8 cellular contexts compared by ENCODE assay signal in the genomic region with DNA sequence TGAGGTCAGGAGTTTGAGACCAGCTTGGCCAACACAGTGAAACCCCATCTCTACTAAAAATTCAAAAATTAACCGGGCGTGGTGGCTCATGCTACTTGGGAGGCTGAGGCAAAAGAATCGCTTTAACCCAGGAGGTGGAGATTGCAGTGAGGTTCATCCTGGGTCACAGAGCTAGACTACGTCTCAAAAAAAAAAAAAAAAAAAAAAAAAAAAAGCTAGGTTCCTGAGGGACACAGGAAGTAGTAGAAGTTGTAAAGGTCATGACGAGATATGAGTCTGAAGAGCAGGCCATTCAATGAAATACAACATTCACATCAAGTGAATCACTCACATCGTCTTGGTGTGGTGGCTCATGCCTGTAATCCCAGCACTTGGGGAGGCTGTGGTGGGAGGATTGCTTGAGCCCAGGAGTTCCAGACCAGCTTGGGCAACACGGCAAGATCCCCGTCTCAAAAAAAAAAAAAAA. TPM values are rescaled to one million over a fixed set of nuclear protein-coding genes. Genes with fewer than 3 reads are reported as not detected.
DNase-seq lines count a peak whose midpoint lies in the region; ATAC-seq and TF ChIP-seq lines count a peak whose summit lies in the region.
"Not testable (repeated sequence)": the region's sequence is repeated elsewhere in the genome, so short reads cannot be mapped to it uniquely, and the experiment has no call there.

No MANE protein-coding gene starts in this region.

- H3K27ac ChIP-seq in RWPE1: peak overlapping the region; percentile 91
- peak overlapping the region; percentile 91 to 96 for H3K27ac ChIP-seq in prostate gland
- H3K27ac ChIP-seq in aorta (ENCODE audit: low read depth in 1 of 2, low read length in 2 of 2): not testable (repeated sequence)

- CTCF ChIA-PET in RWPE1 (lab: Yijun Ruan, JAX): interaction anchor here (0.6 kb wide), 1 partner anchor 615 kb away, joined by 3 read pairs; no protein-coding TSS in a partner anchor

- in situ Hi-C loops in G401 (cut with HindIII; ENCODE audit: low sequenced_read_pairs): not testable (repeated sequence)

- DNase-seq in G401 (ENCODE audit: low spot score) (peak; percentile 2), RWPE1 (ENCODE audit: low spot score) (peak; percentile 76), epithelial cell of esophagus (ENCODE audit: low read depth) (peak; percentile 83), kidney epithelial cell (ENCODE audit: low read depth) (peak; percentile 65)
- DNase-seq in Jurkat, Clone E6-1 (ENCODE audit: low read depth, low spot score): peak; percentile 20
- DNase-seq in prostate gland (ENCODE audit: low spot score); aorta: not testable (repeated sequence)

- TF ChIP-seq CTCF in RWPE1 (conservative IDR thresholded peaks at IDR 0.05; ENCODE audit: low read depth); epithelial cell of esophagus (IDR thresholded peaks at IDR 0.05; ENCODE audit: insufficient read depth, low read depth, low read length, missing control alignments); kidney epithelial cell (IDR thresholded peaks at IDR 0.05; ENCODE audit: insufficient read depth, low read length, poor library complexity, severe bottlenecking); prostate gland (IDR thresholded peaks at IDR 0.05): not testable (repeated sequence)

- POLR2A ChIA-PET in RWPE1 (lab: Yijun Ruan, JAX; ENCODE audit: low non-redundant PET): interaction anchor here (0.6 to 1.2 kb wide), 3 partner anchors 26 to 30 kb away, joined by 3 to 13 read pairs (median 8); a partner anchor contains a TSS

- peak; percentile 54 for ATAC-seq in activated T-helper 17 cell treated with anti-CD3 and anti-CD28 coated beads, Interleukin-2, amount 50 U/mL, for 72 hours (replicated peaks)
- ATAC-seq in aorta (ENCODE audit: low FRiP score): peak; percentile 27

- peak overlapping the region; percentile 97 for H3K4me3 ChIP-seq in Jurkat, Clone E6-1 (ENCODE audit: low read length)
- peak overlapping the region; percentile 90 for H3K4me3 ChIP-seq in epithelial cell of esophagus (ENCODE audit: low read length)
- H3K4me3 ChIP-seq in kidney epithelial cell (ENCODE audit: low read depth, low read length): peak overlapping the region; percentile 70
- H3K4me3 ChIP-seq in prostate gland: peak overlapping the region; percentile 92 to 95
- H3K4me3 ChIP-seq in aorta (ENCODE audit: low read length in 2 of 2): peak overlapping the region; percentile 91 to 96

- H3K27ac Mint-ChIP-seq in activated T-helper 17 cell treated with anti-CD3 and anti-CD28 coated beads, Interleukin-2, amount 50 U/mL, for 72 hours: peak overlapping the region; percentile 98

- not testable (repeated sequence) for H3K27me3 Mint-ChIP-seq in activated T-helper 17 cell treated with anti-CD3 and anti-CD28 coated beads, Interleukin-2, amount 50 U/mL, for 72 hours

- not testable (repeated sequence) for H3K36me3 ChIP-seq in kidney epithelial cell (ENCODE audit: control insufficient read depth, insufficient read depth, low read length); prostate gland; aorta (ENCODE audit: control insufficient read depth in 1 of 2, insufficient read depth in 2 of 2, low read length in 1 of 2)

- 12% methylated on average over 8 of the region's 8 CpGs for WGBS in prostate gland
- 12 to 16% methylated on average over 8 of the region's 8 CpGs for WGBS in aorta, 2 donors

- intact Hi-C loops in prostate gland (cut with DNase I) (loop anchor here (5.0 kb wide), 1 partner anchor 34 kb away; no protein-coding TSS in a partner anchor), aorta (cut with DNase I) (loop anchor here in 1 of 2 donors (2.0 to 5.0 kb wide), 2 partner anchors 30 to 39 kb away; a partner anchor contains a TSS)

- not testable (repeated sequence) for TF ChIP-seq POLR2A in prostate gland (IDR thresholded peaks at IDR 0.05)

- H3K4me3 Mint-ChIP-seq in activated T-helper 17 cell treated with anti-CD3 and anti-CD28 coated beads, Interleukin-2, amount 50 U/mL, for 72 hours: peak overlapping the region; percentile 98

- peaks cover 74% of the 10 kb centered on the region for H3K36me3 Mint-ChIP-seq in activated T-helper 17 cell treated with anti-CD3 and anti-CD28 coated beads, Interleukin-2, amount 50 U/mL, for 72 hours (ENCODE audit: low read depth)

- not testable (repeated sequence) for H3K4me1 ChIP-seq in prostate gland (replicated peaks); aorta (ENCODE audit: control insufficient read depth in 1 of 2, insufficient read depth in 2 of 2, low read length in 2 of 2)

- not testable (repeated sequence) for H3K9me3 Mint-ChIP-seq in activated T-helper 17 cell treated with anti-CD3 and anti-CD28 coated beads, Interleukin-2, amount 50 U/mL, for 72 hours

- H3K9me3 ChIP-seq in prostate gland; aorta (ENCODE audit: control insufficient read depth, low read length): not testable (repeated sequence)

- peaks cover 14% of the 10 kb centered on the region for H3K4me1 Mint-ChIP-seq in activated T-helper 17 cell treated with anti-CD3 and anti-CD28 coated beads, Interleukin-2, amount 50 U/mL, for 72 hours

- H3K27me3 ChIP-seq in kidney epithelial cell (ENCODE audit: control insufficient read depth, insufficient read depth, low read length); prostate gland (replicated peaks; ENCODE audit: insufficient read depth); aorta (ENCODE audit: control insufficient read depth in 1 of 2, insufficient read depth in 2 of 2, low read length in 1 of 2): not testable (repeated sequence)

RNA-seq across cellular contexts. Expression of a gene that starts 1.1 kb away (rescaled TPM):
- total RNA-seq in G401 (2014; rRNA removed; shearing (Covaris generic)): 23.8 and 51.6 TPM in 2 replicates
- 221 TPM for polyA plus RNA-seq in Jurkat, Clone E6-1 (2012; ENCODE audit: insufficient read depth, insufficient read length)
- total RNA-seq in activated T-helper 17 cell treated with anti-CD3 and anti-CD28 coated beads, Interleukin-2, amount 50 U/mL, for 72 hours: 100 to 1,000 TPM; 125 to 162 TPM
- total RNA-seq in kidney epithelial cell (75.5 and 76.9 TPM in 2 replicates), prostate gland (10 to 100 TPM; 41.4 to 46.9 TPM), aorta (10 to 100 TPM; 84.6 to 88.1 TPM)
- 10 to 100 TPM; 30.7 to 31.9 TPM for polyA plus RNA-seq in aorta

RNA-seq across cellular contexts. Expression of a gene that starts 30.3 kb away (rescaled TPM):
- total RNA-seq in G401 (2014; rRNA removed; shearing (Covaris generic)): 152 and 224 TPM in 2 replicates
- 320 TPM for polyA plus RNA-seq in Jurkat, Clone E6-1 (2012; ENCODE audit: insufficient read depth, insufficient read length)
- 100 to 1,000 TPM; 284 to 360 TPM for total RNA-seq in activated T-helper 17 cell treated with anti-CD3 and anti-CD28 coated beads, Interleukin-2, amount 50 U/mL, for 72 hours
- total RNA-seq in kidney epithelial cell: 74.0 and 88.5 TPM in 2 replicates
- total RNA-seq in prostate gland: 10 to 100 TPM; 33.2 to 43.3 TPM
- 10 to 100 TPM; 24.7 to 28.6 TPM for total RNA-seq in aorta
- 10 to 100 TPM in 1 of 2 donors, 1 to 10 TPM in 1; 7.6 to 11.7 TPM for polyA plus RNA-seq in aorta

RNA-seq across cellular contexts. Expression of a gene that starts 30.9 kb away (rescaled TPM):
- 41.2 and 53.2 TPM in 2 replicates for total RNA-seq in G401 (2014; rRNA removed; shearing (Covaris generic))
- 31.2 TPM for polyA plus RNA-seq in Jurkat, Clone E6-1 (2012; ENCODE audit: insufficient read depth, insufficient read length)
- total RNA-seq in activated T-helper 17 cell treated with anti-CD3 and anti-CD28 coated beads, Interleukin-2, amount 50 U/mL, for 72 hours: 10 to 100 TPM; 38.5 to 50.1 TPM
- total RNA-seq in kidney epithelial cell: 13.9 and 15.5 TPM in 2 replicates
- 10 to 100 TPM in 1 of 2 donors, 1 to 10 TPM in 1; 7.0 to 12.2 TPM for total RNA-seq in prostate gland
- 1 to 10 TPM; 4.4 to 4.8 TPM for total RNA-seq in aorta
- polyA plus RNA-seq in aorta: 1 to 10 TPM in 1 of 2 donors, under 1 TPM in 1; 0.50 to 1.6 TPM

RNA-seq across cellular contexts. Expression of a gene that starts 39.3 kb away (rescaled TPM):
- not detected in 2 replicates for total RNA-seq in G401 (2014; rRNA removed; shearing (Covaris generic))
- not detected for polyA plus RNA-seq in Jurkat, Clone E6-1 (2012; ENCODE audit: insufficient read depth, insufficient read length)
- total RNA-seq in activated T-helper 17 cell treated with anti-CD3 and anti-CD28 coated beads, Interleukin-2, amount 50 U/mL, for 72 hours: under 1 TPM; 0.24 to 0.37 TPM
- 0.29 and 0.68 TPM in 2 replicates for total RNA-seq in kidney epithelial cell
- total RNA-seq in prostate gland: under 1 TPM; 0.18 to 0.68 TPM
- under 1 TPM; 0.49 to 0.51 TPM for total RNA-seq in aorta
- under 1 TPM in 1 of 2 donors, not detected in 1; 0.15 TPM for polyA plus RNA-seq in aorta
